ENCODE assay signal across 31 cellular contexts in the genomic region with DNA sequence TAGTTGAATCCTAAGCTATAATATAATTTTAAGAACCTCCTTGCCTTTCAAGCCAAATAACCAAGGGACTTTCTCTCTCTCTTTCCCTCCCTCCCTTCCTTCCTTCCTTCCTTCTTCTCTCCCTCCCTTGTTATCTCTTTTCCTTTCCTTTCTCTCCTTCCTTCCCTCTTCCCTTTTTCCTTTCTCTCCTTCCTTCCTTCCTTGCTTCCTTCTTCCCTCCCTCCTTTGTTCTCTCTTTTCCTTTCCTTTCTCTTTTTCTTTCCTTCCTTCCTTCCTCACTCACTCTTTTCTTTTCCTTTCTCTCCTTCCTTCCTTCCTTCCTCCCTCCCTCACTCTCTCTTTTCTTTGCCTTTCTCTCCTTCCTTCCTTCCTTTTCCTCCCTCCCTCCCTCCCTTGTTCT.
"Had no signal": no experiment of that assay in that cellular context is flagged by ENCODE, and none has a peak within 500 bp of the region (broad histone marks: within the 10 kb centered on the region; RNA-seq: fewer than 3 reads in every experiment).

No MANE protein-coding gene starts in this region.

- H3K27ac Mint-ChIP-seq: natural killer cell; nephron; neural progenitor cell; progenitor cell of endocrine pancreas; stimulated activated memory B cell treated with anti-CD40 and anti-IgM and Interleukin-4, amounts not matched to agents 10 μg/mL and 1 μg/mL and 100 μg/mL, for 72 hours; type B pancreatic cell had no signal

- DNase-seq: natural killer cell; occipital lobe; ovary; posterior cingulate gyrus; psoas muscle; right cardiac atrium; spleen; stimulated activated CD4-positive, alpha-beta T cell treated with anti-CD3 and anti-CD28 coated beads, Interleukin-12 subunit alpha, Interleukin-12 subunit beta, amount 100 ng/mL, for 4 hours; stimulated activated CD4-positive, alpha-beta T cell treated with anti-CD3 and anti-CD28 coated beads, Interleukin-1b, Interleukin-23, amount 100 ng/mL, for 48 hours; stimulated activated CD4-positive, alpha-beta T cell treated with anti-CD3 and anti-CD28 coated beads, Interleukin-4, amount 100 ng/mL, for 1 hour; stimulated activated CD4-positive, alpha-beta T cell treated with anti-CD3 and anti-CD28 coated beads, Interleukin-4, amount 100 ng/mL, for 4 hours; stimulated activated CD8-positive, alpha-beta memory T cell treated with anti-CD3 and anti-CD28 coated beads, Interleukin-4, amount 100 ng/mL, for 48 hours; stimulated activated naive CD4-positive, alpha-beta T cell; stimulated activated naive CD8-positive, alpha-beta T cell treated with anti-CD3 and anti-CD28 coated beads, Interleukin-15, amount 100 ng/mL, for 72 hours; stimulated activated naive CD8-positive, alpha-beta T cell treated with anti-CD3 and anti-CD28 coated beads, Interleukin-15, Interleukin-2, amounts not matched to agents 100 U/mL and 50 U/mL, for 24 hours; substantia nigra; testis; tibial artery; transverse colon; upper lobe of right lung; uterus had no signal

- H3K4me2 ChIP-seq: neural progenitor cell, smooth muscle cell had no signal

- H3K79me2 ChIP-seq: parathyroid adenoma had no signal

- ATAC-seq: natural killer cell; psoas muscle; right cardiac atrium; sciatic nerve; stimulated activated memory B cell treated with anti-CD40 and anti-IgM and Interleukin-4, amounts not matched to agents 10 μg/mL and 1 μg/mL and 100 μg/mL, for 72 hours; stimulated activated naive CD8-positive, alpha-beta T cell treated with anti-CD3 and anti-CD28 coated beads, Interleukin-15, amount 100 ng/mL, for 72 hours; stimulated activated naive CD8-positive, alpha-beta T cell treated with anti-CD3 and anti-CD28 coated beads, Interleukin-15, Interleukin-2, amounts not matched to agents 100 U/mL and 50 U/mL, for 24 hours; upper lobe of right lung had no signal

- H3K4me3 ChIP-seq: neural progenitor cell, ovary, psoas muscle, skin epidermis, smooth muscle cell, spleen, suprapubic skin, testis, tibial artery, transverse colon, upper lobe of right lung, uterus had no signal

- H3K27me3 ChIP-seq: neural progenitor cell, ovary, suprapubic skin, testis, tibial artery, transverse colon, upper lobe of right lung, uterus had no signal

- H3K27ac ChIP-seq: neural progenitor cell, ovary, parathyroid adenoma, psoas muscle, skin epidermis, spleen, suprapubic skin, testis, tibial artery, transverse colon, upper lobe of right lung, uterus had no signal

- H3K27me3 Mint-ChIP-seq: progenitor cell of endocrine pancreas had no signal

- H3K9me3 ChIP-seq: ovary, psoas muscle, spleen, suprapubic skin, testis, tibial artery, transverse colon, upper lobe of right lung, uterus had no signal

- H2AFZ ChIP-seq: neural progenitor cell, parathyroid adenoma had no signal

- H3K36me3 Mint-ChIP-seq: natural killer cell; stimulated activated memory B cell treated with anti-CD40 and anti-IgM and Interleukin-4, amounts not matched to agents 10 μg/mL and 1 μg/mL and 100 μg/mL, for 72 hours had no signal

- H3K4me3 Mint-ChIP-seq: natural killer cell; nephron; neural progenitor cell; stimulated activated memory B cell treated with anti-CD40 and anti-IgM and Interleukin-4, amounts not matched to agents 10 μg/mL and 1 μg/mL and 100 μg/mL, for 72 hours; stimulated activated naive CD8-positive, alpha-beta T cell treated with anti-CD3 and anti-CD28 coated beads, Interleukin-15, amount 100 ng/mL, for 72 hours; type B pancreatic cell had no signal

- H3K4me1 Mint-ChIP-seq: natural killer cell; nephron; neural progenitor cell; stimulated activated memory B cell treated with anti-CD40 and anti-IgM and Interleukin-4, amounts not matched to agents 10 μg/mL and 1 μg/mL and 100 μg/mL, for 72 hours; stimulated activated naive CD8-positive, alpha-beta T cell treated with anti-CD3 and anti-CD28 coated beads, Interleukin-15, amount 100 ng/mL, for 72 hours had no signal

- H3K4me1 ChIP-seq: neural progenitor cell, parathyroid adenoma, testis, transverse colon had no signal

- H3K9ac ChIP-seq: neural progenitor cell, parathyroid adenoma had no signal

- H3K9me3 Mint-ChIP-seq: nephron; neural progenitor cell; stimulated activated memory B cell treated with anti-CD40 and anti-IgM and Interleukin-4, amounts not matched to agents 10 μg/mL and 1 μg/mL and 100 μg/mL, for 72 hours; stimulated activated naive CD8-positive, alpha-beta T cell treated with anti-CD3 and anti-CD28 coated beads, Interleukin-15, amount 100 ng/mL, for 72 hours; type B pancreatic cell had no signal

- H3K36me3 ChIP-seq: neural progenitor cell, transverse colon, uterus had no signal
